In genomic region chr1:208476825-208477170, GRCh38 we compare ENCODE assay signal across 1 cellular context.
TF ChIP-seq lines count a peak whose summit lies in the region.

No MANE protein-coding gene starts in this region.

TF ChIP-seq in H1, 55 proteins besides CTCF, POLR2A, EP300 and RAD21:
- TF ChIP-seq USF2 (IDR thresholded peaks at IDR 0.05; ENCODE audit: low read length) = no peak
- no peak for TF ChIP-seq GABPA (IDR thresholded peaks at IDR 0.05; ENCODE audit: borderline replicate concordance, insufficient read depth, low read length)
- TF ChIP-seq RXRA (IDR thresholded peaks at IDR 0.05; ENCODE audit: insufficient read depth, low read depth, low read length) = no peak
- TF ChIP-seq TEAD4 (IDR thresholded peaks at IDR 0.05; ENCODE audit: low read depth, low read length) = no peak
- no peak for TF ChIP-seq BACH1 (IDR thresholded peaks at IDR 0.05; ENCODE audit: low read length)
- TF ChIP-seq KDM5A (IDR thresholded peaks at IDR 0.05; ENCODE audit: low read length) = no peak
- no peak for TF ChIP-seq MAX (IDR thresholded peaks at IDR 0.05)
- TF ChIP-seq NRF1 (IDR thresholded peaks at IDR 0.05; ENCODE audit: low read depth, low read length) = no peak
- no peak for TF ChIP-seq SRF (IDR thresholded peaks at IDR 0.05; ENCODE audit: low read depth, low read length)
- no peak for TF ChIP-seq RNF2 (IDR thresholded peaks at IDR 0.05; ENCODE audit: borderline replicate concordance, low read depth, low read length, missing control alignments, poor library complexity, severe bottlenecking)
- TF ChIP-seq HDAC6 (IDR thresholded peaks at IDR 0.05; ENCODE audit: low read depth, low read length) = no peak
- TF ChIP-seq POU5F1 (IDR thresholded peaks at IDR 0.05; ENCODE audit: low read depth, low read length) = no peak
- TF ChIP-seq CHD7 (IDR thresholded peaks at IDR 0.05; ENCODE audit: insufficient replicate concordance, low read length) = no peak
- TF ChIP-seq ZNF274 (IDR thresholded peaks at IDR 0.05; ENCODE audit: borderline replicate concordance, extremely low read depth, low read length) = no peak
- no peak for TF ChIP-seq SUZ12 (IDR thresholded peaks at IDR 0.05; ENCODE audit: low read length)
- no peak for TF ChIP-seq TCF12 (IDR thresholded peaks at IDR 0.05; ENCODE audit: low read depth, low read length)
- no peak for TF ChIP-seq POLR2AphosphoS5 (IDR thresholded peaks at IDR 0.05; ENCODE audit: low read depth, low read length)
